Comparison of ENCODE assay signal across 12 cellular contexts in the genomic region with DNA sequence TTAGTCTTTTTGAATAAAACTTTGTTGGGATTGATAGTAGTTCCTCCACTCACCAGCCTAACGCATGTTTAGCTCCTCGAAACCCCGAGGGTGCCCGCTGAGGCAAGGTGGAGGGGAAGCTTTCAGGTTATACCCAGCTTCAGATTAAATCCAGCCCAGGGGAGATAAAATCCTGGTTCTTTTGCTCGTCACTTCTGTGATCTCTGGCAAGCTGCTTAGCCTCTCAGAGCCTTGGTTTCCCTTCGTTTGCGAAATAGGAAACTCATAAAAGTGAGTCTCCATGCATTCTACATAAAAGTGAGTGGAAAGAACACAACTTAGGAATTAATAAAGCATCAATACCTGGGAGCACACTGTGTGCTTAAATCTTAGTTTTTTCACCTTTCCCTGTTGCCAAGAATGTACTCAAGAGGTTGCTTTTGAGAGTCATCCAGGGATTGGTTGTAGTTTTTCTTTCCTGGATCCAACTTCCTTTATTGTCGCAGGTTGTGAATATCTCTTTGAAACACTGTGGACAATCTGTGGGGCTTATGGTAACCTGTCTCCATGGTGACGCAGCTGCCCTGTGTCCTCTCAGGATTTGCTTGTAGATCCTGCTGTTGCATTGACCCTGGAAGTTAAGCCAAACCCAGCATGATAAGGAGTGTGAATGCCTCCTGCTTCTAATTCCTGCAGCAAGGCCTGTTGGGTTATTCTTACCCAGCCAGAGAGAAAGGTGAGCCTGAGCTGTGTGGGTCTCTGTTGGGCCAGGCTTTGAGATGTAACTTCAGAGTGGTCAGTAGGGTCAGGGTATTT. TPM values are rescaled to one million over a fixed set of nuclear protein-coding genes. Genes with fewer than 3 reads are reported as not detected.
A peak's percentile ranks its signal among the peaks of the same experiment; 100 is the strongest.
DNase-seq lines count a peak whose midpoint lies in the region; ATAC-seq and TF ChIP-seq lines count a peak whose summit lies in the region.
"Had no signal": no experiment of that assay in that cellular context is flagged by ENCODE, and none has a peak within 500 bp of the region (broad histone marks: within the 10 kb centered on the region; RNA-seq: fewer than 3 reads in every experiment).

No MANE protein-coding gene starts in this region.

- no peaks in the 10 kb centered on the region for H3K9me3 Mint-ChIP-seq in activated T-cell treated with anti-CD3 and anti-CD28 coated beads, Interleukin-2, amount 50 U/mL, for 4 hours
- peaks cover 3% of the 10 kb centered on the region for H3K9me3 Mint-ChIP-seq in activated CD8-positive, alpha-beta T cell treated with anti-CD3 and anti-CD28 coated beads for 36 hours

- no peaks in the 10 kb centered on the region for H3K79me2 ChIP-seq in osteoblast (ENCODE audit: insufficient read depth, low read length)

- H3K36me3 ChIP-seq in suprapubic skin (no peaks in the 10 kb centered on the region), osteoblast (ENCODE audit: insufficient read depth, low read length) (no peaks in the 10 kb centered on the region)
- H3K36me3 ChIP-seq: BE2C had no signal

- H3K4me2 ChIP-seq in osteoblast (ENCODE audit: insufficient read depth, low read length): no peak overlapping the region

- WGBS in suprapubic skin: 86% methylated on average over 9 of the region's 9 CpGs

- H3K27me3 ChIP-seq in suprapubic skin (peaks cover 15% of the 10 kb centered on the region), osteoblast (ENCODE audit: insufficient read depth, low read length) (peaks cover 23% of the 10 kb centered on the region)

- POLR2A ChIA-PET in activated CD8-positive, alpha-beta T cell treated with anti-CD3 and anti-CD28 coated beads for 36 hours (lab: Charles Lee): no interaction called here

- H2AFZ ChIP-seq in osteoblast (ENCODE audit: low read length): no peak overlapping the region

- intact Hi-C loops in activated CD8-positive, alpha-beta T cell treated with anti-CD3 and anti-CD28 coated beads for 36 hours (cut with micrococcal nuclease): no loop called here
- intact Hi-C loops in left ventricle myocardium superior (cut with micrococcal nuclease): no loop called here

- no peak for TF ChIP-seq EP300 in suprapubic skin (IDR thresholded peaks at IDR 0.05)

- peak overlapping the region; percentile 84 for H3K4me3 Mint-ChIP-seq in activated T-cell treated with anti-CD3 and anti-CD28 coated beads, Interleukin-2, amount 50 U/mL, for 4 hours
- H3K4me3 Mint-ChIP-seq in activated CD8-positive, alpha-beta T cell treated with anti-CD3 and anti-CD28 coated beads for 36 hours: peak overlapping the region; percentile 82

- no peak overlapping the region for H3K27ac Mint-ChIP-seq in activated CD8-positive, alpha-beta T cell treated with anti-CD3 and anti-CD28 coated beads for 36 hours

- ATAC-seq in activated T-cell treated with anti-CD3 and anti-CD28 coated beads, Interleukin-2, amount 50 U/mL, for 4 hours: no peak
- no peak for ATAC-seq in activated CD8-positive, alpha-beta T cell treated with anti-CD3 and anti-CD28 coated beads for 36 hours
- ATAC-seq in left ventricle myocardium superior: no peak

- CTCF ChIA-PET in activated CD8-positive, alpha-beta T cell treated with anti-CD3 and anti-CD28 coated beads for 36 hours (lab: Charles Lee): interaction anchor here (0.9 to 3.6 kb wide), 5 partner anchors 13 to 189 kb away, joined by 3 to 18 read pairs (median 5); no protein-coding TSS in a partner anchor

- H3K4me1 ChIP-seq in suprapubic skin: peaks cover 49% of the 10 kb centered on the region
- H3K4me1 ChIP-seq in osteoblast (ENCODE audit: insufficient read depth, low read length): peaks cover 19% of the 10 kb centered on the region
- H3K4me1 ChIP-seq: BE2C had no signal

- H3K27me3 Mint-ChIP-seq in activated T-cell treated with anti-CD3 and anti-CD28 coated beads, Interleukin-2, amount 50 U/mL, for 4 hours (ENCODE audit: low read depth): no peaks in the 10 kb centered on the region
- H3K27me3 Mint-ChIP-seq in activated CD8-positive, alpha-beta T cell treated with anti-CD3 and anti-CD28 coated beads for 36 hours: no peaks in the 10 kb centered on the region

- H3K9me3 ChIP-seq in suprapubic skin (no peaks in the 10 kb centered on the region), osteoblast (ENCODE audit: low read depth, low read length) (no peaks in the 10 kb centered on the region)
- H3K9me3 ChIP-seq: BE2C had no signal

- H3K4me1 Mint-ChIP-seq in activated T-cell treated with anti-CD3 and anti-CD28 coated beads, Interleukin-2, amount 50 U/mL, for 4 hours (ENCODE audit: low read depth): peaks cover 33% of the 10 kb centered on the region
- peaks cover 25% of the 10 kb centered on the region for H3K4me1 Mint-ChIP-seq in activated CD8-positive, alpha-beta T cell treated with anti-CD3 and anti-CD28 coated beads for 36 hours (ENCODE audit: low read depth)

- peaks cover 3% of the 10 kb centered on the region for H3K36me3 Mint-ChIP-seq in activated T-cell treated with anti-CD3 and anti-CD28 coated beads, Interleukin-2, amount 50 U/mL, for 4 hours (ENCODE audit: insufficient read depth)
- peaks cover 8% of the 10 kb centered on the region for H3K36me3 Mint-ChIP-seq in activated CD8-positive, alpha-beta T cell treated with anti-CD3 and anti-CD28 coated beads for 36 hours (ENCODE audit: low read depth)

- DNase-seq in activated T-cell treated with anti-CD3 and anti-CD28 coated beads, Interleukin-2, amount 50 U/mL, for 4 hours: no peak
- DNase-seq in activated T-cell treated with anti-CD3 and anti-CD28 coated beads, Interleukin-2, amount 50 U/mL, for 48 hours: no peak
- no peak for DNase-seq in activated CD8-positive, alpha-beta T cell treated with anti-CD3 and anti-CD28 coated beads for 36 hours
- DNase-seq in kidney tubule cell (ENCODE audit: low spot score): peak; percentile 31
- peak in 1 of 2 donors; percentile 46 for DNase-seq in suprapubic skin (ENCODE audit: low spot score in 2 of 2)
- DNase-seq in osteoblast (ENCODE audit: insufficient read length, low spot score, missing footprints): no peak
- DNase-seq in D341Med (ENCODE audit: low spot score): no peak
- no peak for DNase-seq in left ventricle myocardium superior
- DNase-seq: BE2C; NCI-H2081 treated with DMSO at 0.1 percent for 48 hours; stimulated activated CD4-positive, alpha-beta T cell treated with anti-CD3 and anti-CD28 coated beads, Interleukin-15, amount 100 ng/mL, for 24 hours had no signal

- H4K20me1 ChIP-seq in osteoblast (ENCODE audit: insufficient read depth, low read length): no peaks in the 10 kb centered on the region

- no peak overlapping the region for H3K4me3 ChIP-seq in suprapubic skin
- no peak overlapping the region for H3K4me3 ChIP-seq in osteoblast (ENCODE audit: insufficient read depth, low read length)
- H3K4me3 ChIP-seq: lung had no signal

- no peak for TF ChIP-seq CTCF in activated CD8-positive, alpha-beta T cell treated with anti-CD3 and anti-CD28 coated beads for 36 hours (IDR thresholded peaks at IDR 0.05)
- TF ChIP-seq CTCF in suprapubic skin (IDR thresholded peaks at IDR 0.05) (no peak), osteoblast (IDR thresholded peaks at IDR 0.05; ENCODE audit: extremely low read depth, low read depth, low read length) (no peak)

- H3K27ac ChIP-seq in suprapubic skin (peak overlapping the region; percentile 30), osteoblast (ENCODE audit: low read depth, low read length) (no peak overlapping the region)

- TF ChIP-seq POLR2A in suprapubic skin (IDR thresholded peaks at IDR 0.05): no peak

RNA-seq across cellular contexts. Expression of gene GALNT12, which starts 2.0 kb away (rescaled TPM):
- total RNA-seq in activated T-cell treated with anti-CD3 and anti-CD28 coated beads, Interleukin-2, amount 50 U/mL, for 4 hours: 1 to 10 TPM; 1.7 to 3.7 (median 3.5) TPM
- total RNA-seq in activated CD8-positive, alpha-beta T cell treated with anti-CD3 and anti-CD28 coated beads for 36 hours: 10 to 100 TPM; 12.8 to 14.3 TPM
- 1 to 10 TPM; 1.4 to 8.0 (median 5.5) TPM for total RNA-seq in suprapubic skin
- total RNA-seq in osteoblast: 10.1 and 11.8 TPM in 2 replicates
- 0.64 TPM for total RNA-seq in left ventricle myocardium superior

RNA-seq across cellular contexts. Expression of gene ANKS6, which starts 13.2 kb away (rescaled TPM):
- total RNA-seq in activated T-cell treated with anti-CD3 and anti-CD28 coated beads, Interleukin-2, amount 50 U/mL, for 4 hours: 10 to 100 TPM; 15.3 to 18.5 (median 16.3) TPM
- 10 to 100 TPM; 16.6 to 16.9 TPM for total RNA-seq in activated CD8-positive, alpha-beta T cell treated with anti-CD3 and anti-CD28 coated beads for 36 hours
- 10 to 100 TPM in 2 of 4 donors, 1 to 10 TPM in 2; 7.0 to 37.8 (median 10.3) TPM for total RNA-seq in suprapubic skin
- 21.7 and 25.6 TPM in 2 replicates for total RNA-seq in osteoblast
- 4.0 TPM for total RNA-seq in left ventricle myocardium superior
